ENCODE assay signal across 10 cellular contexts in genomic region chr7:44977956-44978355, GRCh38. TPM values are rescaled to one million over a fixed set of nuclear protein-coding genes. Genes with fewer than 3 reads are reported as not detected.
A peak's percentile ranks its signal among the peaks of the same experiment; 100 is the strongest.
DNase-seq lines count a peak whose midpoint lies in the region; TF ChIP-seq lines count a peak whose summit lies in the region.
"Had no signal": no experiment of that assay in that cellular context is flagged by ENCODE, and none has a peak within 500 bp of the region (broad histone marks: within the 10 kb centered on the region; RNA-seq: fewer than 3 reads in every experiment).

No MANE protein-coding gene starts in this region.

- in situ Hi-C loops in KBM-7 (cut with MboI; ENCODE audit: low pct_unique_long_range_greater_than_20kb, low sequenced_read_pairs), result no loop called here

- 47 to 72% (median 62%) methylated on average over 4 to 6 of the region's 6 CpGs for WGBS in adrenal gland, 4 donors

- peak overlapping the region in 3 of 5 donors; percentile 1 to 89 (median 12) for H3K27ac ChIP-seq in adrenal gland
- peak overlapping the region in 19 of 21 experiments; percentile 34 to 93 (median 83) for H3K27ac ChIP-seq in skin epidermis

- no peak for TF ChIP-seq POLR2A in adrenal gland (IDR thresholded peaks at IDR 0.05)

- H3K27me3 ChIP-seq in adrenal gland, result no peaks in the 10 kb centered on the region

- intact Hi-C loops in adrenal gland (cut with DNase I), result loop anchor here in 1 of 2 donors (5.0 kb wide), 1 partner anchor 154 kb away; no protein-coding TSS in a partner anchor

- no peaks in the 10 kb centered on the region for H3K4me1 ChIP-seq in adrenal gland (replicated peaks in 1 of 2)

- DNase-seq in NCI-H2196 (lab: John Stamatoyannopoulos, UW; ENCODE audit: unreplicated experiment) (peak; percentile 27), NCI-H2196 treated with DMSO at 0.1 percent for 48 hours (lab: John Stamatoyannopoulos, UW; ENCODE audit: unreplicated experiment) (no peak), NCI-H1092 (lab: John Stamatoyannopoulos, UW) (peak; percentile 80), adrenal gland (peak in 1 of 7 donors; percentile 31), midbrain (lab: John Stamatoyannopoulos, UW) (no peak), KBM-7 (no peak), hippocampal formation (lab: John Stamatoyannopoulos, UW) (no peak)

- TF ChIP-seq CTCF in adrenal gland (IDR thresholded peaks at IDR 0.05), result no peak

- H3K4me3 ChIP-seq in adrenal gland (no peak overlapping the region), skin epidermis (peak overlapping the region; percentile 23 to 44 (median 28))
- H3K4me3 ChIP-seq: A549 had no signal

- H3K9me3 ChIP-seq in adrenal gland (replicated peaks in 1 of 3), result no peaks in the 10 kb centered on the region
- H3K9me3 ChIP-seq: A549 had no signal

- H3K36me3 ChIP-seq in adrenal gland (replicated peaks in 1 of 2), result peaks cover 0 to 8% of the 10 kb centered on the region in 2 donors

RNA-seq across cellular contexts. Expression of gene MYO1G, which starts 0.9 kb away (rescaled TPM):
- 1 to 10 TPM in 7 of 8 donors, under 1 TPM in 1; 0.06 to 8.1 (median 4.2) TPM for total RNA-seq in adrenal gland
- polyA plus RNA-seq in adrenal gland, result 10 to 100 TPM in 1 of 3 donors, 1 to 10 TPM in 2; 1.0 to 12.8 (median 4.0) TPM
- total RNA-seq: LHCN-M2 had no signal

RNA-seq across cellular contexts. Expression of gene CCM2, which starts 22.0 kb away (rescaled TPM):
- total RNA-seq in adrenal gland, result 10 to 100 TPM; 36.1 to 84.5 (median 50.7) TPM
- 10 to 100 TPM; 42.2 to 81.6 (median 72.1) TPM for polyA plus RNA-seq in adrenal gland

Comparison
In these comparisons a context has a peak if more than half of its experiments do, and no peak if none do; other contexts are left out.
1. DNase-seq: peak in NCI-H2196 (single experiment) and NCI-H1092 (single experiment); none in NCI-H2196 treated with DMSO at 0.1 percent for 48 hours (single experiment), midbrain (single experiment), KBM-7 (single experiment) and hippocampal formation (0 of 2).
2. H3K4me3 ChIP-seq: peak in skin epidermis (7 of 7); none in adrenal gland (0 of 4).